In the genomic region with DNA sequence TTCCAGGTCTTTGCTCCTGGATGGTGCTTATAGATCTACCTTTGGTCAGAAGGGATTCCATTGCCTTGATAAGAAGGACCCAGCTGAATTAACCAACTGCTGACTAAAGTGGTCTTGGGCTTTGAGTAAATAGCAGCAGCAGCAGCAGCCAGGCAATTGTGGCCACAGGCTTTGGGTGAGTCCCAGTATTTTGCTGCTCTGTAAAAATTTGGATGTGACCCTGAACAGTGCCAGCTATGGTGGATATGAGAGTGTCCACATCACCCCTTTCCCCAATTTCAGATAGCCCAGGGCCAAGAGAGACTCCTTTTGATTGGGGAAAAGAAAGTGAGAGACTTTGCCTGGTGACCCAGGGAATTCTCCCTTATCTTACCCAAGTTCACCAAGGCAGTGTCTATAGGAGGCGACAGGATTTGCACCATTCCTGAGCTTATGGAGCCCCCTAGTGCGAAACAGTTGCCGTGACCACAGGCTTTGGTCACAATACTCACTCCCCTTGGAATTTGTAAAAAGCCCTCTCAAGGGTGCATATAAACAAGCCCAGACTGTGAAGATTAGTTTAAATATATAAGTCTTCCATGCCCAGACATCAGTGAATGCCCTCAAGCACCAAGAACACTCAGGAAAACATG, we compare ENCODE assay signal across 8 cellular contexts.
DNase-seq lines count a peak whose midpoint lies in the region; FAIRE-seq and TF ChIP-seq lines count a peak whose summit lies in the region.
"Had no signal": no experiment of that assay in that cellular context is flagged by ENCODE, and none has a peak within 500 bp of the region (broad histone marks: within the 10 kb centered on the region; RNA-seq: fewer than 3 reads in every experiment).

No MANE protein-coding gene starts in this region.

- no peaks in the 10 kb centered on the region; the same call in none of the 2 replicates for H3K27me3 ChIP-seq in HAP-1 (ENCODE audit: low read depth)
- no peaks in the 10 kb centered on the region for H3K27me3 ChIP-seq in small intestine (ENCODE audit: control insufficient read depth in 2 of 2, insufficient read depth in 2 of 2, low read length in 2 of 2)
- H3K27me3 ChIP-seq in CD8-positive, alpha-beta memory T cell (ENCODE audit: insufficient read depth, low read length, poor library complexity, severe bottlenecking), result no peaks in the 10 kb centered on the region

- DNase-seq in GM18507 (ENCODE audit: extremely low spot score, insufficient read length, low read depth), result no peak
- peak; percentile 66 to 75 for DNase-seq in HAP-1 (ENCODE audit: low spot score in 2 of 2)
- DNase-seq in NCI-H524 (lab: John Stamatoyannopoulos, UW), result peak; percentile 17 to 41
- DNase-seq in chondrocyte (ENCODE audit: low spot score), result no peak
- DNase-seq in small intestine, result peak; percentile 1
- no peak for DNase-seq in kidney
- no peak for DNase-seq in CD8-positive, alpha-beta memory T cell

- FAIRE-seq in GM18507 (lab: Jason Lieb, UNC) (peak; percentile 52), small intestine (lab: Jason Lieb, UNC) (no peak), kidney (lab: Jason Lieb, UNC) (no peak)

- peaks cover 19% of the 10 kb centered on the region for H3K27me3 Mint-ChIP-seq in chondrocyte (ENCODE audit: low read depth)
- H3K27me3 Mint-ChIP-seq in CD8-positive, alpha-beta memory T cell, result no peaks in the 10 kb centered on the region
- H3K27me3 Mint-ChIP-seq: stimulated activated naive CD8-positive, alpha-beta T cell treated with anti-CD3 and anti-CD28 coated beads, Interleukin-15, Interleukin-2, amounts not matched to agents 100 ng/mL and 50 ng/mL, for 24 hours had no signal

- POLR2A ChIA-PET in CD8-positive, alpha-beta memory T cell (lab: Charles Lee), result no interaction called here

- WGBS in small intestine, 3 donors, result 8 to 13% (median 12%) methylated on average over 3 of the region's 3 CpGs

- H3K4me1 ChIP-seq in HAP-1, result no peaks in the 10 kb centered on the region
- no peaks in the 10 kb centered on the region for H3K4me1 ChIP-seq in small intestine (ENCODE audit: control insufficient read depth in 2 of 2, insufficient read depth in 1 of 2, low read depth in 1 of 2, low read length in 1 of 2)
- H3K4me1 ChIP-seq in kidney (ENCODE audit: control insufficient read depth in 1 of 2, insufficient read depth in 1 of 2, low read depth in 1 of 2, low read length in 2 of 2), result no peaks in the 10 kb centered on the region
- no peaks in the 10 kb centered on the region for H3K4me1 ChIP-seq in CD8-positive, alpha-beta memory T cell (ENCODE audit: insufficient read depth, low read length)

- H3K36me3 ChIP-seq in HAP-1 (replicated peaks) (no peaks in the 10 kb centered on the region), small intestine (ENCODE audit: control insufficient read depth in 2 of 2, insufficient read depth in 2 of 2, low read length in 2 of 2) (no peaks in the 10 kb centered on the region), kidney (ENCODE audit: control insufficient read depth in 1 of 2, insufficient read depth in 2 of 2, low read length in 2 of 2) (no peaks in the 10 kb centered on the region)
- H3K36me3 ChIP-seq in CD8-positive, alpha-beta memory T cell (ENCODE audit: insufficient read depth, low read length), result no peaks in the 10 kb centered on the region

- no peak overlapping the region for H3K4me3 Mint-ChIP-seq in chondrocyte (ENCODE audit: unreplicated experiment)
- H3K4me3 Mint-ChIP-seq in CD8-positive, alpha-beta memory T cell, result no peak overlapping the region
- H3K4me3 Mint-ChIP-seq: stimulated activated naive CD8-positive, alpha-beta T cell treated with anti-CD3 and anti-CD28 coated beads, Interleukin-15, Interleukin-2, amounts not matched to agents 100 ng/mL and 50 ng/mL, for 24 hours had no signal

- CTCF ChIA-PET in CD8-positive, alpha-beta memory T cell (lab: Charles Lee), result no interaction called here

- peaks cover 4% of the 10 kb centered on the region for H3K36me3 Mint-ChIP-seq in chondrocyte (ENCODE audit: low read depth)
- peaks cover 0 to 1% (median 0%) of the 10 kb centered on the region in 3 donors for H3K36me3 Mint-ChIP-seq in CD8-positive, alpha-beta memory T cell

- H3K27ac ChIP-seq in small intestine (ENCODE audit: low read depth in 1 of 2, low read length in 1 of 2) (no peak overlapping the region), kidney (ENCODE audit: low read depth in 2 of 2, low read length in 2 of 2) (no peak overlapping the region)
- no peak overlapping the region for H3K27ac ChIP-seq in CD8-positive, alpha-beta memory T cell (ENCODE audit: low read depth, low read length)

- TF ChIP-seq CTCF in chondrocyte (IDR thresholded peaks at IDR 0.05), result peak; percentile 70
- TF ChIP-seq CTCF in kidney (IDR thresholded peaks at IDR 0.05; ENCODE audit: borderline replicate concordance, extremely low read depth, insufficient read depth), result no peak

- H3K9ac ChIP-seq in kidney (ENCODE audit: low read length in 2 of 2), result no peak overlapping the region

- intact Hi-C loops in kidney (cut with DNase I), result no loop called here

- in situ Hi-C loops in HAP-1 (cut with MboI; ENCODE audit: low sequenced_read_pairs), result loop anchor here (5.0 to 25.0 kb wide), 2 partner anchors 455 to 725 kb away; no protein-coding TSS in a partner anchor

- H3K4me1 Mint-ChIP-seq in chondrocyte (ENCODE audit: low read depth), result no peaks in the 10 kb centered on the region
- peaks cover 0 to 19% (median 0%) of the 10 kb centered on the region in 3 donors for H3K4me1 Mint-ChIP-seq in CD8-positive, alpha-beta memory T cell

- H3K9me3 Mint-ChIP-seq in chondrocyte (ENCODE audit: low read depth), result peaks cover 18% of the 10 kb centered on the region
- H3K9me3 Mint-ChIP-seq in CD8-positive, alpha-beta memory T cell, result peaks cover 9 to 34% (median 18%) of the 10 kb centered on the region in 5 donors
- H3K9me3 Mint-ChIP-seq: stimulated activated naive CD8-positive, alpha-beta T cell treated with anti-CD3 and anti-CD28 coated beads, Interleukin-15, Interleukin-2, amounts not matched to agents 100 ng/mL and 50 ng/mL, for 24 hours had no signal

- no peak overlapping the region for H3K4me3 ChIP-seq in HAP-1
- no peak overlapping the region for H3K4me3 ChIP-seq in small intestine (ENCODE audit: low read depth in 1 of 2, low read length in 2 of 2)
- H3K4me3 ChIP-seq in kidney (ENCODE audit: low read length in 2 of 2), result no peak overlapping the region
- no peak overlapping the region for H3K4me3 ChIP-seq in CD8-positive, alpha-beta memory T cell (ENCODE audit: low read length)

- H3K9me3 ChIP-seq in HAP-1 (no peaks in the 10 kb centered on the region), small intestine (ENCODE audit: control insufficient read depth, low read depth) (no peaks in the 10 kb centered on the region), kidney (ENCODE audit: control insufficient read depth in 1 of 2, low read length in 2 of 2) (no peaks in the 10 kb centered on the region)
- H3K9me3 ChIP-seq in CD8-positive, alpha-beta memory T cell (ENCODE audit: low read length), result no peaks in the 10 kb centered on the region

- H3K27ac Mint-ChIP-seq in chondrocyte (ENCODE audit: unreplicated experiment), result no peak overlapping the region
- H3K27ac Mint-ChIP-seq in CD8-positive, alpha-beta memory T cell, result no peak overlapping the region
- H3K27ac Mint-ChIP-seq: stimulated activated naive CD8-positive, alpha-beta T cell treated with anti-CD3 and anti-CD28 coated beads, Interleukin-15, Interleukin-2, amounts not matched to agents 100 ng/mL and 50 ng/mL, for 24 hours had no signal

Comparison
In these comparisons a context has a peak if more than half of its experiments do, and no peak if none do; other contexts are left out.
1. DNase-seq: peak in HAP-1 (2 of 2), NCI-H524 (2 of 2) and small intestine (single experiment); none in GM18507 (single experiment), chondrocyte (single experiment), kidney (single experiment) and CD8-positive, alpha-beta memory T cell (0 of 5).